32 cellular contexts compared by ENCODE assay signal in the genomic region with DNA sequence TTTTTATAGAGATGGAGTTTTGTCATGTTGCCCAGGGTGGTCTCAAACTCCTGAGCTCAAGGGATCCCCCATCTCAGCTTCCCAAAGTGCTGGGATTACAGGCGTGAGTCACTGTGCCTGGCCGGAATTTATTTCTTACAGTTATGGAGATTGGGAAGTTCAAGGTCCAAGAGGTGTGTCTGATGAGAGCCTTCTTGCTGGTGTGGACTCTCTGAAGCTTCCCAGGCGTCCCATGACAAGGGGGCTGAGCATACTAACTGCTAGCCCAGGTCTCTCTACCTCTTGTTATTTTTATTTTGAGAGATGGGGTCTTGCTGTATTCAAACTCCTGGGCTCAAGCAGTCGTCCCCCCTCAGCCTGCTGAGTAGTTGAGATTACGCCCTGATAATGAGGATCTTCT. TPM values are rescaled to one million over a fixed set of nuclear protein-coding genes. Genes with fewer than 3 reads are reported as not detected.
A peak's percentile ranks its signal among the peaks of the same experiment; 100 is the strongest.
DNase-seq lines count a peak whose midpoint lies in the region; ATAC-seq, FAIRE-seq and TF ChIP-seq lines count a peak whose summit lies in the region.
"Had no signal": no experiment of that assay in that cellular context is flagged by ENCODE, and none has a peak within 500 bp of the region (broad histone marks: within the 10 kb centered on the region; RNA-seq: fewer than 3 reads in every experiment).

No MANE protein-coding gene starts in this region.

- in situ Hi-C loops in IMR-90 (cut with MboI; ENCODE audit: low sequenced_read_pairs) = no loop called here

- H2BK5ac ChIP-seq in IMR-90 (ENCODE audit: low read depth, low read length, poor library complexity, severe bottlenecking) = no peak overlapping the region

- WGBS in A549 (ENCODE audit: missing lambda C conversion rate) = 28% methylated on average over 4 of the region's 5 CpGs
- WGBS in IMR-90 (ENCODE audit: extremely low coverage in 2 of 2, insufficient read length in 1 of 2), 2 experiments = no CpG with 5 or more reads among the region's 5 CpGs

- dilution Hi-C loops in IMR-90 (cut with HindIII; ENCODE audit: low sequenced_read_pairs, unreplicated experiment) = no loop called here

- H4K8ac ChIP-seq in IMR-90 (ENCODE audit: low read depth in 2 of 2, low read length in 2 of 2) = no peak overlapping the region

- peaks cover 13% of the 10 kb centered on the region for H3K79me2 ChIP-seq in osteoblast (ENCODE audit: insufficient read depth, low read length)

- H3K9me3 ChIP-seq in A549 = no peaks in the 10 kb centered on the region
- H3K9me3 ChIP-seq in IMR-90 (ENCODE audit: control insufficient read depth, insufficient read depth, low read length) = no peaks in the 10 kb centered on the region
- H3K9me3 ChIP-seq in duodenal mucosa (ENCODE audit: control insufficient read depth in 1 of 2, low read length in 2 of 2) = no peaks in the 10 kb centered on the region
- H3K9me3 ChIP-seq in osteoblast (ENCODE audit: low read depth, low read length) = no peaks in the 10 kb centered on the region
- H3K9me3 ChIP-seq: breast epithelium, left ventricle myocardium inferior, psoas muscle, sigmoid colon, SJCRH30, upper lobe of left lung had no signal

- H3K14ac ChIP-seq in IMR-90 (replicated peaks; ENCODE audit: low read depth, low read length) = no peak overlapping the region

- H2BK20ac ChIP-seq in IMR-90 (ENCODE audit: low read depth, low read length) = no peak overlapping the region

- POLR2A ChIA-PET in A549 (lab: Yijun Ruan, JAX) = interaction anchor here (1.2 to 1.5 kb wide), 2 partner anchors 8 to 11 kb away, joined by 4 to 5 read pairs; no protein-coding TSS in a partner anchor
- POLR2A ChIA-PET in IMR-90 (lab: Charles Lee; ENCODE audit: unreplicated experiment) = no interaction called here

- H3K79me1 ChIP-seq in IMR-90 (ENCODE audit: low read depth in 1 of 2, low read length in 2 of 2) = peaks cover 2 to 14% of the 10 kb centered on the region in 2 experiments; a peak in 2 of 4 replicates

- peak overlapping the region; percentile 51 for H2AK9ac ChIP-seq in IMR-90 (replicated peaks; ENCODE audit: low read depth, low read length, poor library complexity)

- no peak overlapping the region for H4K5ac ChIP-seq in IMR-90 (ENCODE audit: low read depth, low read length)

- H2AK5ac ChIP-seq in IMR-90 (ENCODE audit: low read depth, low read length) = no peak overlapping the region

- no peak overlapping the region for H3K56ac ChIP-seq in IMR-90 (ENCODE audit: extremely low read depth, insufficient read depth, low read length)

- H3K23ac ChIP-seq in IMR-90 (ENCODE audit: low read depth, low read length) = no peak overlapping the region

- H3K36me3 ChIP-seq in IMR-90 (ENCODE audit: control insufficient read depth, insufficient read depth, low read length) (no peaks in the 10 kb centered on the region), duodenal mucosa (ENCODE audit: control insufficient read depth in 1 of 2, insufficient read depth in 2 of 2, low read length in 2 of 2) (no peaks in the 10 kb centered on the region), osteoblast (ENCODE audit: insufficient read depth, low read length) (no peaks in the 10 kb centered on the region)
- H3K36me3 ChIP-seq: breast epithelium, left ventricle myocardium inferior, sigmoid colon, SJCRH30, upper lobe of left lung had no signal

- peak overlapping the region; percentile 51 for H3K4me2 ChIP-seq in A549
- no peak overlapping the region for H3K4me2 ChIP-seq in IMR-90 (ENCODE audit: low read depth, low read length)
- no peak overlapping the region for H3K4me2 ChIP-seq in osteoblast (ENCODE audit: insufficient read depth, low read length)

- no peak overlapping the region for H2BK15ac ChIP-seq in IMR-90 (ENCODE audit: low read depth, low read length)

- no peak for TF ChIP-seq RAD21 in A549 (conservative IDR thresholded peaks at IDR 0.05 in 1 of 2, IDR thresholded peaks at IDR 0.05 in 1 of 2)
- TF ChIP-seq RAD21 in IMR-90 (IDR thresholded peaks at IDR 0.05; ENCODE audit: low read length) = no peak

- H3K27me3 ChIP-seq in IMR-90 (ENCODE audit: control insufficient read depth, insufficient read depth, low read length) (peaks cover 2% of the 10 kb centered on the region; the same call in 1 of the 2 replicates), duodenal mucosa (ENCODE audit: control insufficient read depth in 1 of 2, insufficient read depth in 2 of 2, low read length in 2 of 2) (no peaks in the 10 kb centered on the region), osteoblast (ENCODE audit: insufficient read depth, low read length) (peaks cover 9% of the 10 kb centered on the region)
- H3K27me3 ChIP-seq: breast epithelium had no signal

- TF ChIP-seq CTCF in A549 (IDR thresholded peaks at IDR 0.05) (no peak), IMR-90 (conservative IDR thresholded peaks at IDR 0.05; ENCODE audit: low read depth, low read length) (no peak), osteoblast (IDR thresholded peaks at IDR 0.05; ENCODE audit: extremely low read depth, low read depth, low read length) (no peak), GM20000 (IDR thresholded peaks at IDR 0.05; ENCODE audit: extremely low read depth, missing control alignments) (no peak)

- no peak for TF ChIP-seq EP300 in A549 (IDR thresholded peaks at IDR 0.05)

- intact Hi-C loops in IMR-90 (cut with micrococcal nuclease) = no loop called here
- intact Hi-C loops in head of caudate nucleus (cut with DNase I) = no loop called here

- no peak overlapping the region for H4K91ac ChIP-seq in IMR-90 (ENCODE audit: insufficient read depth, low read depth, low read length)

- H3K4me3 ChIP-seq in A549 = no peak overlapping the region
- no peak overlapping the region for H3K4me3 ChIP-seq in IMR-90 (ENCODE audit: insufficient read depth, low read depth, low read length)
- no peak overlapping the region for H3K4me3 ChIP-seq in duodenal mucosa (ENCODE audit: low read depth in 1 of 2, low read length in 2 of 2)
- no peak overlapping the region for H3K4me3 ChIP-seq in osteoblast (ENCODE audit: insufficient read depth, low read length)
- H3K4me3 ChIP-seq: breast epithelium, left ventricle myocardium inferior, psoas muscle, sigmoid colon, SJCRH30, upper lobe of left lung had no signal

- 0 out of 2 replicates have a peak, but pooled peaks cover 3% of the 10 kb centered on the region for H3K9me1 ChIP-seq in IMR-90 (ENCODE audit: insufficient read depth, low read length)

- no peak overlapping the region for H3K18ac ChIP-seq in IMR-90 (ENCODE audit: low read depth, low read length)

- ATAC-seq in A549 = peak in 1 of 2 experiments; percentile 38; a peak in 3 of 6 replicates
- ATAC-seq in IMR-90 (ENCODE audit: low read depth) = no peak
- no peak for ATAC-seq in HG02571 (IDR thresholded peaks at IDR 0.05; ENCODE audit: unreplicated experiment)
- ATAC-seq: psoas muscle, WTC11 had no signal

- H2AFZ ChIP-seq in IMR-90 (replicated peaks; ENCODE audit: low read length, poor library complexity) (no peak overlapping the region), osteoblast (ENCODE audit: low read length) (no peak overlapping the region)

- TF ChIP-seq POLR2A in A549 (IDR thresholded peaks at IDR 0.05; ENCODE audit: low read length) (no peak), IMR-90 (IDR thresholded peaks at IDR 0.05; ENCODE audit: low read depth, low read length) (no peak)

- H3K4me1 ChIP-seq in A549 (peaks cover 30% of the 10 kb centered on the region), IMR-90 (ENCODE audit: control insufficient read depth, insufficient read depth, low read length) (peaks cover 7% of the 10 kb centered on the region), duodenal mucosa (ENCODE audit: control insufficient read depth in 1 of 2, insufficient read depth in 2 of 2, low read length in 2 of 2) (peaks cover 51 to 58% of the 10 kb centered on the region in 2 donors), osteoblast (ENCODE audit: insufficient read depth, low read length) (peaks cover 15% of the 10 kb centered on the region)
- H3K4me1 ChIP-seq: breast epithelium had no signal

- CTCF ChIA-PET in A549 (lab: Yijun Ruan, JAX) (interaction anchor here (0.9 to 3.7 kb wide), 2 partner anchors 32 to 34 kb away, joined by 3 to 15 read pairs; no protein-coding TSS in a partner anchor), IMR-90 (lab: Yijun Ruan, JAX) (no interaction called here)

- FAIRE-seq in A549 (lab: Jason Lieb, UNC) = no peak
- FAIRE-seq: A204.1 had no signal

- peaks cover 4% of the 10 kb centered on the region; the same call in 1 of the 2 replicates for H4K20me1 ChIP-seq in IMR-90 (ENCODE audit: insufficient read depth, low read length)
- no peaks in the 10 kb centered on the region for H4K20me1 ChIP-seq in osteoblast (ENCODE audit: insufficient read depth, low read length)

- no peak overlapping the region for H2BK120ac ChIP-seq in IMR-90 (ENCODE audit: low read depth, low read length)

- H3K9ac ChIP-seq in IMR-90 (ENCODE audit: low read depth, low read length) (no peak overlapping the region), duodenal mucosa (ENCODE audit: low read depth in 1 of 2, low read length in 2 of 2) (peak overlapping the region in 1 of 2 donors; percentile 40)

- no peak overlapping the region for H3K4ac ChIP-seq in IMR-90 (ENCODE audit: low read depth, low read length)

- DNase-seq in A549 (ENCODE audit: low read depth in 1 of 2, low spot score in 1 of 2) (peak in 1 of 2 experiments; percentile 55), IMR-90 (no peak), osteoblast (ENCODE audit: insufficient read length, low spot score, missing footprints) (peak; percentile 34), GM20000 (ENCODE audit: low spot score) (no peak), head of caudate nucleus (no peak), cortex of kidney (lab: John Stamatoyannopoulos, UW) (no peak)
- DNase-seq: activated effector memory CD4-positive, alpha-beta T cell treated with Interleukin-2 at 50 U/mL for 16 hours; AML-193; CD8-positive, alpha-beta memory T cell; effector CD4-positive, alpha-beta T cell; EL; H7; immature natural killer cell; left ventricle myocardium inferior; mesenchymal stem cell; NCI-H187 treated with DMSO at 0.1 percent for 48 hours; NCI-H2171 treated with DMSO at 0.1 percent for 48 hours; NCI-H510A; RPMI8226; sigmoid colon; SJCRH30; stimulated activated CD4-positive, alpha-beta T cell treated with anti-CD3 and anti-CD28 coated beads, Interleukin-4, amount 100 ng/mL, for 24 hours; substantia nigra; T1000; upper lobe of left lung had no signal

- H3K27ac ChIP-seq in A549 (peak overlapping the region in 1 of 2 experiments; percentile 67; a peak in 3 of 6 replicates), IMR-90 (ENCODE audit: insufficient read depth, low read length) (no peak overlapping the region), duodenal mucosa (ENCODE audit: low read depth, low read length) (peak overlapping the region; percentile 8), osteoblast (ENCODE audit: low read depth, low read length) (no peak overlapping the region)
- H3K27ac ChIP-seq: breast epithelium, HL-60, left ventricle myocardium inferior, psoas muscle, sigmoid colon, SJCRH30, upper lobe of left lung had no signal

- BruUV-seq in IMR-90 (replicated peaks; lab: Mats Ljungman, UMichigan) = no TSS peak

RNA-seq across cellular contexts. Expression of a gene that starts 2.9 kb away (rescaled TPM):
- polyA plus RNA-seq in A549 (2011; rRNA removed) (49.3 and 52.6 TPM in 2 replicates), A549 (2017; fragmentation: RNase III; extraction: RNeasy Plus Mini Kit Qiagen cat#74134 plus additional on column Dnase treatment) (43.8 to 47.7 TPM (median 44.5 TPM) in 3 replicates), IMR-90 (2012; rRNA removed) (29.4 and 35.9 TPM in 2 replicates)
- 33.5 and 40.4 TPM in 2 replicates for polyA plus RNA-seq in A549 (2012; cell fraction: cytosol; rRNA removed)
- 80.4 and 85.8 TPM in 2 replicates for polyA plus RNA-seq in A549 (2012; cell fraction: nucleus; rRNA removed)
- polyA minus RNA-seq in A549 (2011; rRNA and poly(A)+ RNA removed) = 74.4 and 88.7 TPM in 2 replicates
- total RNA-seq in IMR-90 (2012; rRNA removed) (62.2 and 68.1 TPM in 2 replicates), osteoblast (53.0 and 58.6 TPM in 2 replicates)
- polyA plus RNA-seq in IMR-90 (2012; cell fraction: cytosol; rRNA removed) = 16.7 and 21.3 TPM in 2 replicates
- polyA plus RNA-seq in IMR-90 (2012; cell fraction: nucleus; rRNA removed; ENCODE audit: low replicate concordance) = 73.1 and 75.4 TPM in 2 replicates

RNA-seq across cellular contexts. Expression of a gene that starts 12.3 kb away (rescaled TPM):
- polyA plus RNA-seq in A549 (2011; rRNA removed) (18.6 and 20.2 TPM in 2 replicates), A549 (2017; fragmentation: RNase III; extraction: RNeasy Plus Mini Kit Qiagen cat#74134 plus additional on column Dnase treatment) (29.6 to 29.9 TPM (median 29.6 TPM) in 3 replicates), IMR-90 (2012; rRNA removed) (25.0 and 28.2 TPM in 2 replicates)
- 24.7 and 30.2 TPM in 2 replicates for polyA plus RNA-seq in A549 (2012; cell fraction: cytosol; rRNA removed)
- polyA plus RNA-seq in A549 (2012; cell fraction: nucleus; rRNA removed) = 85.4 and 112 TPM in 2 replicates
- polyA minus RNA-seq in A549 (2011; rRNA and poly(A)+ RNA removed) = 36.4 and 57.7 TPM in 2 replicates
- total RNA-seq in IMR-90 (2012; rRNA removed) (49.3 and 68.0 TPM in 2 replicates), osteoblast (68.4 and 75.3 TPM in 2 replicates)
- 14.8 and 16.4 TPM in 2 replicates for polyA plus RNA-seq in IMR-90 (2012; cell fraction: cytosol; rRNA removed)
- 60.7 and 127 TPM in 2 replicates for polyA plus RNA-seq in IMR-90 (2012; cell fraction: nucleus; rRNA removed; ENCODE audit: low replicate concordance)
